ENCODE assay signal across 8 cellular contexts in genomic region chr4:39706829-39707511, GRCh38. TPM values are rescaled to one million over a fixed set of nuclear protein-coding genes. Genes with fewer than 3 reads are reported as not detected.
DNase-seq lines count a peak whose midpoint lies in the region; ATAC-seq and TF ChIP-seq lines count a peak whose summit lies in the region.

No MANE protein-coding gene starts in this region.

- no peak for TF ChIP-seq POLR2A in vagina (IDR thresholded peaks at IDR 0.05)

- H3K4me1 ChIP-seq in CD8-positive, alpha-beta memory T cell (ENCODE audit: insufficient read depth, low read length), result peaks cover 19% of the 10 kb centered on the region
- H3K4me1 ChIP-seq in vagina, result peaks cover 35% of the 10 kb centered on the region

- no peaks in the 10 kb centered on the region for H3K27me3 ChIP-seq in CD8-positive, alpha-beta memory T cell (ENCODE audit: insufficient read depth, low read length, poor library complexity, severe bottlenecking)
- no peaks in the 10 kb centered on the region for H3K27me3 ChIP-seq in vagina

- POLR2A ChIA-PET in CD8-positive, alpha-beta memory T cell (lab: Charles Lee), result interaction anchor here (0.7 kb wide), 1 partner anchor 238 kb away, joined by 8 read pairs; no protein-coding TSS in a partner anchor

- no peak overlapping the region for H3K27ac ChIP-seq in CD8-positive, alpha-beta memory T cell (ENCODE audit: low read depth, low read length)
- H3K27ac ChIP-seq in vagina, result no peak overlapping the region

- peaks cover 0 to 31% (median 1%) of the 10 kb centered on the region in 3 donors for H3K36me3 Mint-ChIP-seq in CD8-positive, alpha-beta memory T cell
- no peaks in the 10 kb centered on the region for H3K36me3 Mint-ChIP-seq in chondrocyte (ENCODE audit: low read depth)
- H3K36me3 Mint-ChIP-seq in natural killer cell, result no peaks in the 10 kb centered on the region

- H3K36me3 ChIP-seq in CD8-positive, alpha-beta memory T cell (ENCODE audit: insufficient read depth, low read length), result peaks cover 5% of the 10 kb centered on the region
- H3K36me3 ChIP-seq in vagina, result peaks cover 0 to 4% of the 10 kb centered on the region in 2 donors

- TF ChIP-seq CTCF in chondrocyte (IDR thresholded peaks at IDR 0.05) (no peak), natural killer cell (IDR thresholded peaks at IDR 0.05) (no peak), vagina (IDR thresholded peaks at IDR 0.05) (no peak)

- DNase-seq in CD8-positive, alpha-beta memory T cell, result no peak
- DNase-seq in chondrocyte (ENCODE audit: low spot score) (no peak), natural killer cell (no peak), SIG-M5 treated with dmso at 0.1 percent for 504 hours (lab: John Stamatoyannopoulos, UW; ENCODE audit: unreplicated experiment) (no peak), NCI-H82 treated with DMSO at 0.1 percent for 48 hours (lab: John Stamatoyannopoulos, UW; ENCODE audit: unreplicated experiment) (no peak), vagina (ENCODE audit: extremely low spot score in 2 of 2) (no peak)

- H3K9me3 Mint-ChIP-seq in CD8-positive, alpha-beta memory T cell, result no peaks in the 10 kb centered on the region
- H3K9me3 Mint-ChIP-seq in chondrocyte (ENCODE audit: low read depth) (no peaks in the 10 kb centered on the region), natural killer cell (no peaks in the 10 kb centered on the region)

- peaks cover 39 to 73% (median 63%) of the 10 kb centered on the region in 3 donors for H3K4me1 Mint-ChIP-seq in CD8-positive, alpha-beta memory T cell
- H3K4me1 Mint-ChIP-seq in chondrocyte (ENCODE audit: low read depth) (peaks cover 49% of the 10 kb centered on the region), natural killer cell (peaks cover 20 to 29% of the 10 kb centered on the region in 2 donors)

- H3K4me3 ChIP-seq in CD8-positive, alpha-beta memory T cell (ENCODE audit: low read length), result no peak overlapping the region
- no peak overlapping the region for H3K4me3 ChIP-seq in vagina

- H3K4me3 Mint-ChIP-seq in CD8-positive, alpha-beta memory T cell, result peak overlapping the region in 3 of 7 donors; percentile 9 to 59 (median 12)
- H3K4me3 Mint-ChIP-seq in chondrocyte (ENCODE audit: unreplicated experiment), result no peak overlapping the region
- no peak overlapping the region for H3K4me3 Mint-ChIP-seq in natural killer cell

- CTCF ChIA-PET in CD8-positive, alpha-beta memory T cell (lab: Charles Lee), result no interaction called here

- H3K27ac Mint-ChIP-seq in CD8-positive, alpha-beta memory T cell, result peak overlapping the region; percentile 30 to 84 (median 80)
- H3K27ac Mint-ChIP-seq in chondrocyte (ENCODE audit: unreplicated experiment) (peak overlapping the region; percentile 93), natural killer cell (peak overlapping the region; percentile 49 to 67)

- ATAC-seq in HG03175 (IDR thresholded peaks at IDR 0.05; ENCODE audit: unreplicated experiment), result peak; percentile 56
- ATAC-seq in natural killer cell, result no peak
- no peak for ATAC-seq in HG02973 (IDR thresholded peaks at IDR 0.05; ENCODE audit: unreplicated experiment)

- intact Hi-C loops in natural killer cell (cut with micrococcal nuclease), result no loop called here
- intact Hi-C loops in vagina (cut with DNase I), result no loop called here

- no peaks in the 10 kb centered on the region for H3K9me3 ChIP-seq in CD8-positive, alpha-beta memory T cell (ENCODE audit: low read length)
- no peaks in the 10 kb centered on the region for H3K9me3 ChIP-seq in vagina

- no peaks in the 10 kb centered on the region for H3K27me3 Mint-ChIP-seq in CD8-positive, alpha-beta memory T cell
- no peaks in the 10 kb centered on the region for H3K27me3 Mint-ChIP-seq in chondrocyte (ENCODE audit: low read depth)
- no peaks in the 10 kb centered on the region for H3K27me3 Mint-ChIP-seq in natural killer cell (ENCODE audit: low read depth in 2 of 2)

RNA-seq across cellular contexts. Expression of gene UBE2K, which starts 9.0 kb away (rescaled TPM):
- 10 to 100 TPM; 87.5 to 88.3 TPM for total RNA-seq in CD8-positive, alpha-beta memory T cell
- polyA plus RNA-seq in CD8-positive, alpha-beta memory T cell, result 71.1 TPM
- 73.7 to 87.5 TPM (median 84.4 TPM) in 3 replicates for total RNA-seq in chondrocyte
- total RNA-seq in natural killer cell, result 10 to 100 TPM; 38.0 to 53.9 (median 43.6) TPM
- 21.4 TPM for total RNA-seq in vagina
